In the genomic region with DNA sequence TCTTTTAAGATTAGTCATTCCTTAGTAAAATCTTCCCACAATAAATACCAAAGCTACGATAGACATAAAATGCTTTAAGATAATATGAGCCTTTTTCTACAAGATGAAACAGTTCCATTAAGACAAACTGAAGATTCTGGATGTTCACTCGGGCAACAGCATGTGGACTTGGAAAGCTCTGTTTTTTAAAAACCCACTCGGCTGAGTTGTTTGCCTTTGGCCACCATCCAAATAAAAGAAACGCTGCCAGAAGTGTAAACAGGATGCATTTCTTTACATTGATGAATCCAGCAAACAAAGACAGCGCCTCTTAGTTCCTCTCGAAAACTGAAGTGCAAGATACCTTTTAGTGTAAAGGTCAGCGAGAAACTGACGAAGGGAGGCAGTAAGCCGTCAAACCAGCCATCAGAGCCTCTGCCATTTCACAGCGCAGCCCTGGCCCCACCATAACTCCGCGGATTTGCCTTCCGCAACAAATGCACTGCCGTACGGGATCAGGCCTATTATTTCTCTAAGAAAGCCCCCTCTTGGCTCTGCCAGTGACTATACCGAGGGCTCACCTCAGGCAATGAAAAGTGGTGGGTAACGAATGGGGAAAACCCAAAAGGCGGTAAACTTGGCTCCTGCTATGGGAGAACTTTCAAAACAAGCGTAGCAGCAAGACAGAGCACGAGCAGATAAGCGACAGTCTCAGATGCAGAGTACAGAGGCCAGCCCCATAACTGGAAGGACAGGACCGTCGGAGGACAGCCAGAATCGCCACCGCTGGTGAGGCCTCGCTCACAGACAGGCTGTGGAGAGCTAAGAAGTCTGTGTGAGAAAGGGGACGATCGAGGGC, we compare ENCODE assay signal across 8 cellular contexts. TPM values are rescaled to one million over a fixed set of nuclear protein-coding genes. Genes with fewer than 3 reads are reported as not detected.
DNase-seq lines count a peak whose midpoint lies in the region; ATAC-seq and TF ChIP-seq lines count a peak whose summit lies in the region.

No MANE protein-coding gene starts in this region.

- no peak overlapping the region for H2AFZ ChIP-seq in trophoblast cell (ENCODE audit: insufficient read depth, low read length, poor library complexity)

- H3K18ac ChIP-seq in trophoblast cell (ENCODE audit: low read length), result peak overlapping the region; percentile 27

- peak overlapping the region; percentile 85 for H3K4ac ChIP-seq in trophoblast cell (ENCODE audit: low read depth, low read length)

- H2BK12ac ChIP-seq in trophoblast cell (ENCODE audit: low read length), result peak overlapping the region; percentile 10

- peak overlapping the region; percentile 70 for H2BK120ac ChIP-seq in trophoblast cell (ENCODE audit: insufficient read depth, low read length, poor library complexity)

- H3K27ac ChIP-seq in esophagus squamous epithelium, result peak overlapping the region; percentile 10 to 71 (median 59)
- H3K27ac ChIP-seq in trophoblast cell (ENCODE audit: low read depth, low read length), result peak overlapping the region; percentile 72

- 34 to 47% methylated on average over 23 to 28 of the region's 28 CpGs for WGBS in esophagus squamous epithelium, 2 donors
- no CpG with 5 or more reads among the region's 28 CpGs for WGBS in trophoblast cell (ENCODE audit: extremely low coverage, insufficient coverage, insufficient read length)

- H3K9ac ChIP-seq in trophoblast cell (ENCODE audit: low read length), result no peak overlapping the region

- H3K14ac ChIP-seq in trophoblast cell (ENCODE audit: low read length), result peak overlapping the region; percentile 6

- peaks cover 28% of the 10 kb centered on the region for H3K79me1 ChIP-seq in trophoblast cell (ENCODE audit: low read length)

- H4K12ac ChIP-seq in trophoblast cell (ENCODE audit: low read depth, low read length), result no peak overlapping the region

- peak overlapping the region; percentile 64 for H4K91ac ChIP-seq in trophoblast cell (ENCODE audit: low read depth, low read length)

- DNase-seq in DMS79 (lab: John Stamatoyannopoulos, UW), result peak; percentile 31
- peak; percentile 54 for DNase-seq in NCI-H748 treated with DMSO at 0.1 percent for 48 hours (lab: John Stamatoyannopoulos, UW)
- DNase-seq in esophagus squamous epithelium (lab: John Stamatoyannopoulos, UW), result no peak
- DNase-seq in trophoblast cell, result peak in 1 of 2 donors; percentile 43
- DNase-seq in posterior cingulate gyrus, result no peak
- DNase-seq in OCI-M2 (lab: John Stamatoyannopoulos, UW; ENCODE audit: unreplicated experiment), result no peak
- DNase-seq in hippocampal formation (lab: John Stamatoyannopoulos, UW), result no peak

- no peak for TF ChIP-seq CTCF in esophagus squamous epithelium (IDR thresholded peaks at IDR 0.05)

- H3K36me3 ChIP-seq in esophagus squamous epithelium (no peaks in the 10 kb centered on the region), trophoblast cell (ENCODE audit: control insufficient read depth in 1 of 2, insufficient read depth in 2 of 2, low read length in 2 of 2) (no peaks in the 10 kb centered on the region)

- peak overlapping the region; percentile 13 for H2BK5ac ChIP-seq in trophoblast cell (ENCODE audit: low read depth, low read length, poor library complexity)

- ATAC-seq in HG02588 (IDR thresholded peaks at IDR 0.05; ENCODE audit: unreplicated experiment), result no peak

- H3K4me1 ChIP-seq in esophagus squamous epithelium (peaks cover 0 to 30% (median 12%) of the 10 kb centered on the region in 3 donors), trophoblast cell (ENCODE audit: control insufficient read depth in 1 of 2, insufficient read depth in 2 of 2, low read length in 2 of 2) (peaks cover 31 to 32% of the 10 kb centered on the region in 2 experiments)

- H3K9me3 ChIP-seq in esophagus squamous epithelium (no peaks in the 10 kb centered on the region), trophoblast cell (ENCODE audit: insufficient read depth, low read depth, low read length) (no peaks in the 10 kb centered on the region)

- no peak for TF ChIP-seq POLR2A in esophagus squamous epithelium (IDR thresholded peaks at IDR 0.05)

- peak overlapping the region; percentile 21 for H2AK5ac ChIP-seq in trophoblast cell (ENCODE audit: low read length)

- H3K79me2 ChIP-seq in trophoblast cell (ENCODE audit: control insufficient read depth, insufficient read depth, low read length, poor library complexity), result peaks cover 31% of the 10 kb centered on the region

- H3K27me3 ChIP-seq in esophagus squamous epithelium (no peaks in the 10 kb centered on the region), trophoblast cell (ENCODE audit: insufficient read depth, low read length) (no peaks in the 10 kb centered on the region)

- intact Hi-C loops in esophagus squamous epithelium (cut with DNase I) (no loop called here), posterior cingulate gyrus (cut with DNase I) (no loop called here)

- H3K4me2 ChIP-seq in trophoblast cell (ENCODE audit: low read length), result peak overlapping the region; percentile 3

- no peak overlapping the region for H3K23ac ChIP-seq in trophoblast cell (ENCODE audit: low read length)

- H3K4me3 ChIP-seq in esophagus squamous epithelium (peak overlapping the region in 3 of 4 donors; percentile 14 to 52 (median 23)), trophoblast cell (ENCODE audit: low read depth, low read length) (no peak overlapping the region)

- H4K8ac ChIP-seq in trophoblast cell (ENCODE audit: low read depth, low read length), result peak overlapping the region; percentile 12

RNA-seq across cellular contexts. Expression of gene GNA12, which starts 41.4 kb away (rescaled TPM):
- 10 to 100 TPM in 1 of 4 donors, 1 to 10 TPM in 3; 6.6 to 11.6 (median 7.6) TPM for total RNA-seq in esophagus squamous epithelium
- polyA plus RNA-seq in trophoblast cell (2013), result 166 and 173 TPM in 2 replicates

Comparison
In these comparisons a context has a peak if more than half of its experiments do, and no peak if none do; other contexts are left out.
1. DNase-seq: peak in DMS79 (single experiment) and NCI-H748 treated with DMSO at 0.1 percent for 48 hours (single experiment); none in esophagus squamous epithelium (single experiment), posterior cingulate gyrus (0 of 10), OCI-M2 (single experiment) and hippocampal formation (0 of 2).